Comparison of ENCODE assay signal across 8 cellular contexts in the genomic region with DNA sequence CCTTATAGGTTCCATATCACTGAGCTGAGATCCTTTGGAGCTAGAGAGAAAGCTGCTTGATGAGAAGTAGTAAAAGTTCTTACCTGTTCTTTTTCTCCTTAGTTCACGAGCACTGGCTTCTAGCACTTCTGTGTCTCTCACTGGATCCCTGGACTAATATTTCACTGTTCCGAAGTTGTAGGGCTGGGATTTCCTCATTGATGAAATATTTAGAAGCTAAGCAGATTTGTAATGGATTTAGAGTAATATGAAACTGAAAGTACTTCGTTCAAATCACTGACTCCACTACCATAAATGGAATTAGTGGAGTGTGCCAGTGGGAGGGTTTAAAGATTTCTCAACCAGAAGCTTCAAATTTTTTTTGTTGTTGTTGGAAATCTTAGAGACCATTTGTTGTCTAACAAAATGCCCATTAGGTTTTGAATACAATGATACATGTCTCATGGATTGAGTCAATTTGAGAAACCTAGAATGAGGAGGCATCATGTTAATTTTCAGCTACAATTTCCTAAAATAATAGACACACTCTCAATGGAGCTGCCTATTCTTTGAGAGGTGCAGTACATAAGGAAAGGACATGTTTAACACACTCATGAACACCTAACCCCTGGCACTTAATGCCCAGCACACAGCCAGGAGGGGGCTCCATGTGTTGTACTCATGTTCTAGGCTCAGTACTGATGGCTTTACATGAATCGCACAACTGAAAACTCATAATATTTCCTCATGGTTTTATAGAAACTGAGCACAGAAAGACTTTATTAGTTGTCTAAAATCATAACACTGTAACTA.
DNase-seq lines count a peak whose midpoint lies in the region; ATAC-seq and TF ChIP-seq lines count a peak whose summit lies in the region.

A gene with protein sequence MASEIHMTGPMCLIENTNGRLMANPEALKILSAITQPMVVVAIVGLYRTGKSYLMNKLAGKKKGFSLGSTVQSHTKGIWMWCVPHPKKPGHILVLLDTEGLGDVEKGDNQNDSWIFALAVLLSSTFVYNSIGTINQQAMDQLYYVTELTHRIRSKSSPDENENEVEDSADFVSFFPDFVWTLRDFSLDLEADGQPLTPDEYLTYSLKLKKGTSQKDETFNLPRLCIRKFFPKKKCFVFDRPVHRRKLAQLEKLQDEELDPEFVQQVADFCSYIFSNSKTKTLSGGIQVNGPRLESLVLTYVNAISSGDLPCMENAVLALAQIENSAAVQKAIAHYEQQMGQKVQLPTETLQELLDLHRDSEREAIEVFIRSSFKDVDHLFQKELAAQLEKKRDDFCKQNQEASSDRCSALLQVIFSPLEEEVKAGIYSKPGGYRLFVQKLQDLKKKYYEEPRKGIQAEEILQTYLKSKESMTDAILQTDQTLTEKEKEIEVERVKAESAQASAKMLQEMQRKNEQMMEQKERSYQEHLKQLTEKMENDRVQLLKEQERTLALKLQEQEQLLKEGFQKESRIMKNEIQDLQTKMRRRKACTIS (minus strand): TSS at position 132 of the 792 bp plus-strand sequence. CDS start 1,974 bp downstream, outside the sequence.

- no peak for DNase-seq in activated CD4-positive, CD25-positive, alpha-beta regulatory T cell (lab: John Stamatoyannopoulos, UW)
- DNase-seq in RWPE2 (ENCODE audit: low spot score): no peak
- no peak for DNase-seq in NK-92 (lab: John Stamatoyannopoulos, UW; ENCODE audit: unreplicated experiment)
- DNase-seq in stimulated activated CD8-positive, alpha-beta memory T cell treated with anti-CD3 and anti-CD28 coated beads, Interleukin-4, amount 100 ng/mL, for 48 hours: no peak

- H3K4me1 ChIP-seq in RWPE2 (ENCODE audit: insufficient read depth, poor library complexity, severe bottlenecking) (peaks cover 12% of the 10 kb centered on the region), endocrine pancreas (ENCODE audit: control insufficient read depth, insufficient read depth, low read length) (peaks cover 9% of the 10 kb centered on the region), mucosa of stomach (ENCODE audit: control insufficient read depth, insufficient read depth, low read length) (peaks cover 5% of the 10 kb centered on the region)

- TF ChIP-seq CTCF in RWPE2 (IDR thresholded peaks at IDR 0.05; ENCODE audit: poor library complexity, severe bottlenecking): no peak

- peak; percentile 68 to 70 for ATAC-seq in activated CD4-positive, CD25-positive, alpha-beta regulatory T cell treated with anti-CD3 and anti-CD28 coated beads, Interleukin-2, amount 50 U/mL, for 24 hours
- ATAC-seq in HG02884 (IDR thresholded peaks at IDR 0.05; ENCODE audit: unreplicated experiment): peak; percentile 73
- peak; percentile 80 for ATAC-seq in RWPE2 (ENCODE audit: low read depth)

- H3K27me3 ChIP-seq in RWPE2 (ENCODE audit: insufficient read depth, poor library complexity, severe bottlenecking) (no peaks in the 10 kb centered on the region), endocrine pancreas (ENCODE audit: control insufficient read depth, insufficient read depth, low read length) (no peaks in the 10 kb centered on the region), mucosa of stomach (ENCODE audit: control insufficient read depth, insufficient read depth, low read length) (no peaks in the 10 kb centered on the region)

- H3K4me3 ChIP-seq in RWPE2 (ENCODE audit: severe bottlenecking) (peak within 1 kb of the TSS; percentile 23), endocrine pancreas (ENCODE audit: control insufficient read depth, insufficient read depth, low read length) (peak within 1 kb of the TSS; percentile 87), mucosa of stomach (ENCODE audit: low read length) (peak within 1 kb of the TSS; percentile 43)

- H3K27ac ChIP-seq in RWPE2 (ENCODE audit: poor library complexity, severe bottlenecking): peak within 1 kb of the TSS; percentile 30

- H3K9me3 ChIP-seq in RWPE2 (ENCODE audit: severe bottlenecking) (no peaks in the 10 kb centered on the region), endocrine pancreas (ENCODE audit: control insufficient read depth, low read length) (no peaks in the 10 kb centered on the region), mucosa of stomach (ENCODE audit: control insufficient read depth, low read length) (no peaks in the 10 kb centered on the region)

- H3K36me3 ChIP-seq in RWPE2 (ENCODE audit: low read depth): no peaks in the 10 kb centered on the region
- H3K36me3 ChIP-seq in endocrine pancreas (ENCODE audit: control insufficient read depth, insufficient read depth, low read length): no peaks in the 10 kb centered on the region
- H3K36me3 ChIP-seq in mucosa of stomach (ENCODE audit: control insufficient read depth, insufficient read depth, low read length): no peaks in the 10 kb centered on the region

- H3K9ac ChIP-seq in endocrine pancreas (ENCODE audit: control insufficient read depth, insufficient read depth, low read length): no peak within 1 kb of the TSS
- peak within 1 kb of the TSS; percentile 72 for H3K9ac ChIP-seq in mucosa of stomach (ENCODE audit: low read length)

Comparison
In these comparisons a context has a peak if more than half of its experiments do, and no peak if none do; other contexts are left out.
1. H3K4me3 ChIP-seq: peak in every context shown above with its lines; median percentile 87 in endocrine pancreas; 43 in mucosa of stomach; 23 in RWPE2.